In genomic region chr22:19522190-19522880, GRCh38 we compare ENCODE assay signal across 1 cellular context.
TF ChIP-seq lines count a peak whose summit lies in the region.

No MANE protein-coding gene starts in this region.

TF ChIP-seq in SK-N-SH, 30 proteins besides CTCF, POLR2A, EP300 and RAD21 (continued from another document):
- TF ChIP-seq IRF3 (IDR thresholded peaks at IDR 0.05; ENCODE audit: low read depth, low read length): no peak
- TF ChIP-seq TEAD4 (IDR thresholded peaks at IDR 0.05; ENCODE audit: borderline replicate concordance, insufficient read depth): no peak
- no peak for TF ChIP-seq GATA2 (CRISPR knock-in tag; IDR thresholded peaks at IDR 0.05)
- TF ChIP-seq RCOR1 (IDR thresholded peaks at IDR 0.05; ENCODE audit: low read length): no peak
- no peak for TF ChIP-seq USF1 (IDR thresholded peaks at IDR 0.05; ENCODE audit: borderline replicate concordance, low read depth)
- no peak for TF ChIP-seq MEF2A (IDR thresholded peaks at IDR 0.05; ENCODE audit: borderline replicate concordance, low read depth)
